In genomic region chrX:22373766-22374165, GRCh38 we compare ENCODE assay signal across 17 cellular contexts.
DNase-seq lines count a peak whose midpoint lies in the region; ATAC-seq, FAIRE-seq and TF ChIP-seq lines count a peak whose summit lies in the region.
"Had no signal": no experiment of that assay in that cellular context is flagged by ENCODE, and none has a peak within 500 bp of the region (broad histone marks: within the 10 kb centered on the region; RNA-seq: fewer than 3 reads in every experiment).

No MANE protein-coding gene starts in this region.

- FAIRE-seq in endothelial cell of umbilical vein (lab: Jason Lieb, UNC) (peak; percentile 70), small intestine (lab: Jason Lieb, UNC) (no peak)
- FAIRE-seq: GM12891 had no signal

- H3K27ac ChIP-seq in RWPE2 (ENCODE audit: poor library complexity, severe bottlenecking) (no peak overlapping the region), endothelial cell of umbilical vein (ENCODE audit: insufficient read depth, low read depth, low read length) (peak overlapping the region; percentile 23), small intestine (ENCODE audit: low read depth in 1 of 2, low read length in 1 of 2) (no peak overlapping the region)
- H3K27ac ChIP-seq: 22Rv1, BLaER1, KMS-11 had no signal

- no peaks in the 10 kb centered on the region for H3K36me3 ChIP-seq in RWPE2 (ENCODE audit: low read depth)
- H3K36me3 ChIP-seq in endothelial cell of umbilical vein (ENCODE audit: control insufficient read depth in 2 of 2, extremely low read depth in 1 of 2, insufficient read depth in 2 of 2, low read length in 2 of 2) = no peaks in the 10 kb centered on the region
- no peaks in the 10 kb centered on the region for H3K36me3 ChIP-seq in small intestine (ENCODE audit: control insufficient read depth in 2 of 2, insufficient read depth in 2 of 2, low read length in 2 of 2)
- H3K36me3 ChIP-seq: BLaER1, HAP-1 had no signal

- TF ChIP-seq CTCF in RWPE2 (IDR thresholded peaks at IDR 0.05; ENCODE audit: poor library complexity, severe bottlenecking) (no peak), endothelial cell of umbilical vein (IDR thresholded peaks at IDR 0.05; ENCODE audit: extremely low read depth in 1 of 2, insufficient read depth in 1 of 2, low read depth in 1 of 2, low read length in 2 of 2) (no peak)

- WGBS in small intestine, 3 donors = 15 to 50% (median 18%) methylated on average over 1 of the region's 1 CpG

- CTCF ChIA-PET in endothelial cell of umbilical vein (lab: Charles Lee) = no interaction called here

- no peaks in the 10 kb centered on the region for H3K79me2 ChIP-seq in endothelial cell of umbilical vein (ENCODE audit: control insufficient read depth, insufficient read depth, low read length)

- no peaks in the 10 kb centered on the region for H3K9me3 ChIP-seq in RWPE2 (ENCODE audit: severe bottlenecking)
- H3K9me3 ChIP-seq in endothelial cell of umbilical vein (replicated peaks; ENCODE audit: control insufficient read depth, insufficient read depth, low read length) = no peaks in the 10 kb centered on the region
- no peaks in the 10 kb centered on the region for H3K9me3 ChIP-seq in small intestine (ENCODE audit: control insufficient read depth, low read depth)
- H3K9me3 ChIP-seq: Caco-2, HAP-1 had no signal

- no peaks in the 10 kb centered on the region for H3K27me3 ChIP-seq in RWPE2 (ENCODE audit: insufficient read depth, poor library complexity, severe bottlenecking)
- H3K27me3 ChIP-seq in endothelial cell of umbilical vein (ENCODE audit: control insufficient read depth in 2 of 2, insufficient read depth in 2 of 2, low read length in 2 of 2) = no peaks in the 10 kb centered on the region
- H3K27me3 ChIP-seq in small intestine (ENCODE audit: control insufficient read depth in 2 of 2, insufficient read depth in 2 of 2, low read length in 2 of 2) = no peaks in the 10 kb centered on the region
- H3K27me3 ChIP-seq: BLaER1 had no signal

- ATAC-seq in RWPE2 (ENCODE audit: low read depth) = peak; percentile 50

- H3K9ac ChIP-seq in endothelial cell of umbilical vein (replicated peaks; ENCODE audit: extremely low read depth, insufficient read depth, low read length) = no peak overlapping the region
- H3K9ac ChIP-seq: BLaER1, KMS-11 had no signal

- H3K4me3 ChIP-seq in RWPE2 (ENCODE audit: severe bottlenecking) = no peak overlapping the region
- no peak overlapping the region for H3K4me3 ChIP-seq in endothelial cell of umbilical vein (replicated peaks in 1 of 3; ENCODE audit: insufficient read depth in 1 of 3, low read depth in 1 of 3, low read length in 3 of 3)
- H3K4me3 ChIP-seq in small intestine (ENCODE audit: low read depth in 1 of 2, low read length in 2 of 2) = no peak overlapping the region
- H3K4me3 ChIP-seq: BLaER1, HAP-1 had no signal

- intact Hi-C loops in endothelial cell of umbilical vein (cut with micrococcal nuclease) = loop anchor here (5.0 kb wide), 1 partner anchor 46 kb away; no protein-coding TSS in a partner anchor

- H3K4me2 ChIP-seq in endothelial cell of umbilical vein (ENCODE audit: insufficient read depth, low read length) = no peak overlapping the region
- H3K4me2 ChIP-seq: BLaER1, KMS-11 had no signal

- no TSS peak for BruUV-seq in endothelial cell of umbilical vein (replicated peaks; lab: Mats Ljungman, UMichigan)

- POLR2A ChIA-PET in endothelial cell of umbilical vein (lab: Charles Lee) = no interaction called here

- no peak overlapping the region for H2AFZ ChIP-seq in endothelial cell of umbilical vein (ENCODE audit: low read depth, low read length)

- dilution Hi-C loops in endothelial cell of umbilical vein (cut with MboI; ENCODE audit: extremely low pct_ligation_motif_present, low sequenced_read_pairs) = no loop called here

- H3K9me1 ChIP-seq in endothelial cell of umbilical vein (replicated peaks; ENCODE audit: control insufficient read depth, extremely low read depth, insufficient read depth, low read length) = no peaks in the 10 kb centered on the region

- H3K4me1 ChIP-seq in RWPE2 (ENCODE audit: insufficient read depth, poor library complexity, severe bottlenecking) (peaks cover 6% of the 10 kb centered on the region), endothelial cell of umbilical vein (ENCODE audit: control insufficient read depth, extremely low read depth, insufficient read depth, low read length) (peaks cover 13% of the 10 kb centered on the region), small intestine (ENCODE audit: control insufficient read depth in 2 of 2, insufficient read depth in 1 of 2, low read depth in 1 of 2, low read length in 1 of 2) (no peaks in the 10 kb centered on the region)
- H3K4me1 ChIP-seq: Caco-2, HAP-1 had no signal

- DNase-seq in DMS53 (lab: John Stamatoyannopoulos, UW) (peak; percentile 18), DMS53 treated with DMSO at 0.1 percent for 48 hours (lab: John Stamatoyannopoulos, UW; ENCODE audit: unreplicated experiment) (no peak), RWPE2 (ENCODE audit: low spot score) (no peak), endothelial cell of umbilical vein (ENCODE audit: low read depth, low spot score) (peak; percentile 34), NCI-H2107 (lab: John Stamatoyannopoulos, UW) (no peak), NCI-H2171 treated with DMSO at 0.1 percent for 48 hours (lab: John Stamatoyannopoulos, UW) (no peak), small intestine (no peak)
- DNase-seq in activated CD4-positive, CD25-positive, alpha-beta regulatory T cell (lab: John Stamatoyannopoulos, UW) = no peak
- DNase-seq: AML-193; Caco-2; CD8-positive, alpha-beta memory T cell; GOT3 had no signal

- TF ChIP-seq POLR2A in endothelial cell of umbilical vein (IDR thresholded peaks at IDR 0.05; ENCODE audit: low read depth, low read length) = no peak

- no peaks in the 10 kb centered on the region for H4K20me1 ChIP-seq in endothelial cell of umbilical vein (replicated peaks; ENCODE audit: control insufficient read depth, extremely low read depth, insufficient read depth, low read length)
- H4K20me1 ChIP-seq: BLaER1 had no signal

TF ChIP-seq in endothelial cell of umbilical vein, 7 proteins besides CTCF, POLR2A, EP300 and RAD21:
- TF ChIP-seq GATA2 (IDR thresholded peaks at IDR 0.05; ENCODE audit: insufficient read depth, insufficient read length, low read depth, low read length) = peak; percentile 8
- no peak for TF ChIP-seq POLR2AphosphoS5 (IDR thresholded peaks at IDR 0.05; ENCODE audit: insufficient read depth, low read depth, low read length)
- no peak for TF ChIP-seq MYC (IDR thresholded peaks at IDR 0.05; ENCODE audit: low read depth, low read length)
- peak; percentile 43 for TF ChIP-seq FOS (IDR thresholded peaks at IDR 0.05; ENCODE audit: borderline replicate concordance, insufficient read depth, low read length)
- no peak for TF ChIP-seq EZH2 (IDR thresholded peaks at IDR 0.05; ENCODE audit: borderline replicate concordance, low read depth, low read length, severe bottlenecking)
- no peak for TF ChIP-seq MAX (IDR thresholded peaks at IDR 0.05; ENCODE audit: insufficient read depth, insufficient read length)
- TF ChIP-seq JUN (IDR thresholded peaks at IDR 0.05; ENCODE audit: borderline replicate concordance, insufficient read depth, insufficient read length, low read depth) = peak; percentile 41

Comparison
In these comparisons a context has a peak if more than half of its experiments do, and no peak if none do; other contexts are left out.
1. DNase-seq: peak in DMS53 (single experiment) and endothelial cell of umbilical vein (single experiment); none in DMS53 treated with DMSO at 0.1 percent for 48 hours (single experiment), RWPE2 (single experiment), activated CD4-positive, CD25-positive, alpha-beta regulatory T cell (0 of 4), NCI-H2107 (single experiment), NCI-H2171 treated with DMSO at 0.1 percent for 48 hours (single experiment) and small intestine (single experiment).